ENCODE assay signal across 2 cellular contexts in genomic region chr15:71174360-71174759, GRCh38. TPM values are rescaled to one million over a fixed set of nuclear protein-coding genes. Genes with fewer than 3 reads are reported as not detected.
"Had no signal": no experiment of that assay in that cellular context is flagged by ENCODE, and none has a peak within 500 bp of the region (broad histone marks: within the 10 kb centered on the region; RNA-seq: fewer than 3 reads in every experiment).

No MANE protein-coding gene starts in this region.

RNA-seq across cellular contexts. Expression of gene THSD4, which starts 59.1 kb away (rescaled TPM):
- total RNA-seq: naive thymus-derived CD8-positive, alpha-beta T cell; natural killer cell treated with Interleukin-12 subunit alpha and Interleukin-12 subunit beta and Interleukin-15 and Interleukin-18, amount 100 ng/mL, for 72 hours had no signal
- polyA plus RNA-seq: naive thymus-derived CD8-positive, alpha-beta T cell had no signal
